ENCODE assay signal across 25 cellular contexts in genomic region chr2:106363788-106364187, GRCh38.
DNase-seq lines count a peak whose midpoint lies in the region; ATAC-seq and TF ChIP-seq lines count a peak whose summit lies in the region.
"Had no signal": no experiment of that assay in that cellular context is flagged by ENCODE, and none has a peak within 500 bp of the region (broad histone marks: within the 10 kb centered on the region; RNA-seq: fewer than 3 reads in every experiment).

No MANE protein-coding gene starts in this region.

- TF ChIP-seq CTCF in DND-41 (IDR thresholded peaks at IDR 0.05; ENCODE audit: borderline replicate concordance, extremely low read depth, low read length, poor library complexity, severe bottlenecking), result no peak

- no peak overlapping the region; the same call in 1 of the 2 replicates for H3K27ac ChIP-seq in DND-41 (ENCODE audit: low read length)
- H3K27ac ChIP-seq: BLaER1, Peyer's patch, SJSA1 had no signal

- DNase-seq in DND-41 (no peak), Daoy (ENCODE audit: low read depth) (peak; percentile 4), RKO (ENCODE audit: low spot score) (peak; percentile 8), kidney tubule cell (ENCODE audit: low spot score) (peak; percentile 56), NCI-H69 (lab: John Stamatoyannopoulos, UW) (no peak), cerebellar nuclear complex (lab: John Stamatoyannopoulos, UW) (no peak), foreskin melanocyte (no peak)
- DNase-seq: CD4-positive, alpha-beta T cell; COR-L47; DMS79 treated with DMSO at 0.1 percent for 48 hours; H9; HFFc6; KBM-7; NCI-H1092 treated with DMSO at 0.1 percent for 48 hours; NCI-H1436 treated with DMSO at 0.1 percent for 48 hours; NCI-H1930; NCI-H226; NCI-H510A treated with DMSO at 0.1 percent for 48 hours; NCI-H774; NK-92 treated with Interleukin-12 subunit alpha and Interleukin-12 subunit beta, amount 100 ng/mL, for 24 hours; Peyer's patch had no signal

- H3K79me2 ChIP-seq in DND-41 (ENCODE audit: insufficient read depth, low read length), result no peaks in the 10 kb centered on the region

- no peaks in the 10 kb centered on the region for H3K27me3 ChIP-seq in DND-41 (ENCODE audit: insufficient read depth, low read length, poor library complexity)
- H3K27me3 ChIP-seq: BLaER1, Peyer's patch, SJSA1 had no signal

- no peak overlapping the region for H3K4me2 ChIP-seq in DND-41 (ENCODE audit: insufficient read depth, low read length)
- H3K4me2 ChIP-seq: BLaER1 had no signal

- no peaks in the 10 kb centered on the region for H4K20me1 ChIP-seq in DND-41 (ENCODE audit: insufficient read depth, low read length)
- H4K20me1 ChIP-seq: BLaER1 had no signal

- no peak overlapping the region for H3K4me3 ChIP-seq in DND-41 (ENCODE audit: low read depth in 1 of 2, low read length in 2 of 2)
- H3K4me3 ChIP-seq: BLaER1, Peyer's patch, SJSA1 had no signal

- H3K4me1 ChIP-seq in DND-41 (ENCODE audit: insufficient read depth, low read length), result peaks cover 18% of the 10 kb centered on the region
- H3K4me1 ChIP-seq: Peyer's patch, SJSA1 had no signal

- ATAC-seq in DND-41 (ENCODE audit: insufficient read depth, low read depth), result peak; percentile 56; the same call in 2 of the 3 replicates
- ATAC-seq in HG03196 (IDR thresholded peaks at IDR 0.05; ENCODE audit: unreplicated experiment), result no peak
- ATAC-seq: HepG2 had no signal

- no peaks in the 10 kb centered on the region for H3K36me3 ChIP-seq in DND-41 (ENCODE audit: insufficient read depth, low read length)
- H3K36me3 ChIP-seq: BLaER1, Peyer's patch, SJSA1 had no signal

- H3K9ac ChIP-seq in DND-41 (ENCODE audit: low read depth, low read length), result no peak overlapping the region
- H3K9ac ChIP-seq: BLaER1 had no signal

- H2AFZ ChIP-seq in DND-41 (ENCODE audit: low read depth, low read length), result no peak overlapping the region

- peaks cover 4% of the 10 kb centered on the region for H3K9me3 ChIP-seq in DND-41 (ENCODE audit: insufficient read depth, low read length, severe bottlenecking)
- H3K9me3 ChIP-seq: Peyer's patch, SJSA1 had no signal

Comparison
In these comparisons a context has a peak if more than half of its experiments do, and no peak if none do; other contexts are left out.
1. DNase-seq: peak in Daoy (single experiment), RKO (single experiment) and kidney tubule cell (single experiment); none in DND-41 (single experiment), NCI-H69 (single experiment), cerebellar nuclear complex (0 of 2) and foreskin melanocyte (single experiment).